Comparison of ENCODE assay signal across 10 cellular contexts in genomic region chr18:33440384-33441043, GRCh38. TPM values are rescaled to one million over a fixed set of nuclear protein-coding genes. Genes with fewer than 3 reads are reported as not detected.
DNase-seq lines count a peak whose midpoint lies in the region; ATAC-seq and TF ChIP-seq lines count a peak whose summit lies in the region.
"Had no signal": no experiment of that assay in that cellular context is flagged by ENCODE, and none has a peak within 500 bp of the region (broad histone marks: within the 10 kb centered on the region; RNA-seq: fewer than 3 reads in every experiment).

TSS of gene CCDC178 (minus strand) at chr18:33440721. CDS start at chr18:33412088, 28,633 bp downstream.

- H3K9me3 Mint-ChIP-seq in endodermal cell = no peaks in the 10 kb centered on the region
- no peaks in the 10 kb centered on the region for H3K9me3 Mint-ChIP-seq in activated CD4-positive, alpha-beta T cell treated with anti-CD3 and anti-CD28 coated beads for 36 hours (ENCODE audit: low read depth)

- BruUV-seq in A673 (replicated peaks; lab: Mats Ljungman, UMichigan) = no TSS peak

- 0 to 1% methylated on average over 2 to 69 of the region's 69 CpGs for WGBS in endodermal cell (ENCODE audit: insufficient coverage in 1 of 2, insufficient read length in 1 of 2), 2 experiments
- 0% methylated on average over 41 to 55 of the region's 69 CpGs for WGBS in mesodermal cell (ENCODE audit: insufficient coverage in 2 of 2), 2 experiments

- POLR2A ChIA-PET in A673 (lab: Charles Lee; ENCODE audit: low non-redundant PET) = no interaction called here
- POLR2A ChIA-PET in activated CD4-positive, alpha-beta T cell treated with anti-CD3 and anti-CD28 coated beads for 36 hours (lab: Charles Lee) = no interaction called here

- peak within 1 kb of the TSS; percentile 75 for H3K4me3 Mint-ChIP-seq in endodermal cell
- no peak within 1 kb of the TSS for H3K4me3 Mint-ChIP-seq in activated CD4-positive, alpha-beta T cell treated with anti-CD3 and anti-CD28 coated beads for 36 hours

- H3K27me3 ChIP-seq in A673 (replicated peaks; ENCODE audit: insufficient read depth, low read depth, low read length, poor library complexity) = peaks cover 34% of the 10 kb centered on the region
- peaks cover 49% of the 10 kb centered on the region for H3K27me3 ChIP-seq in endodermal cell (ENCODE audit: control insufficient read depth, insufficient read depth, low read length, poor library complexity, severe bottlenecking)

- H3K27ac Mint-ChIP-seq in endodermal cell = no peak within 1 kb of the TSS
- H3K27ac Mint-ChIP-seq in activated CD4-positive, alpha-beta T cell treated with anti-CD3 and anti-CD28 coated beads for 36 hours = no peak within 1 kb of the TSS

- ATAC-seq in activated CD4-positive, alpha-beta T cell treated with anti-CD3 and anti-CD28 coated beads for 36 hours = no peak
- ATAC-seq in HG03571 (IDR thresholded peaks at IDR 0.05; ENCODE audit: unreplicated experiment) (no peak), GM18861 (IDR thresholded peaks at IDR 0.05; ENCODE audit: unreplicated experiment) (no peak)

- TF ChIP-seq CTCF in A673 (conservative IDR thresholded peaks at IDR 0.05; ENCODE audit: low read depth, low read length) = no peak
- peak; percentile 59 for TF ChIP-seq CTCF in endodermal cell (conservative IDR thresholded peaks at IDR 0.05)

- peak within 1 kb of the TSS; percentile 19 for H3K9ac ChIP-seq in endodermal cell (ENCODE audit: extremely low read depth, low read length, poor library complexity, severe bottlenecking)

- peaks cover 37% of the 10 kb centered on the region for H3K27me3 Mint-ChIP-seq in endodermal cell (ENCODE audit: insufficient read depth)
- H3K27me3 Mint-ChIP-seq in activated CD4-positive, alpha-beta T cell treated with anti-CD3 and anti-CD28 coated beads for 36 hours = peaks cover 26% of the 10 kb centered on the region

- H3K27ac ChIP-seq in A673 (ENCODE audit: low read depth, low read length, poor library complexity, severe bottlenecking) = no peak within 1 kb of the TSS
- H3K27ac ChIP-seq in endodermal cell (ENCODE audit: low read depth, low read length) = peak within 1 kb of the TSS; percentile 33
- H3K27ac ChIP-seq in mesodermal cell (ENCODE audit: low read depth, low read length, severe bottlenecking) = no peak within 1 kb of the TSS

- intact Hi-C loops in A673 (cut with micrococcal nuclease; ENCODE audit: unreplicated experiment) = loop anchor here (10.0 kb wide), 1 partner anchor 234 kb away; no protein-coding TSS in a partner anchor
- intact Hi-C loops in activated CD4-positive, alpha-beta T cell treated with anti-CD3 and anti-CD28 coated beads for 36 hours (cut with DNase I, micrococcal nuclease) = loop anchor here in 1 of 2 experiments (10.0 kb wide), 1 partner anchor 64 kb away; no protein-coding TSS in a partner anchor

- no peaks in the 10 kb centered on the region for H3K36me3 ChIP-seq in A673 (ENCODE audit: insufficient read depth, low read length, poor library complexity, severe bottlenecking)
- H3K36me3 ChIP-seq in endodermal cell (ENCODE audit: control insufficient read depth, insufficient read depth, low read length) = no peaks in the 10 kb centered on the region
- no peaks in the 10 kb centered on the region for H3K36me3 ChIP-seq in mesodermal cell (ENCODE audit: control insufficient read depth, insufficient read depth, low read length)

- H3K9me3 ChIP-seq in A673 (ENCODE audit: low read depth, low read length, poor library complexity, severe bottlenecking) = no peaks in the 10 kb centered on the region
- no peaks in the 10 kb centered on the region for H3K9me3 ChIP-seq in endodermal cell (ENCODE audit: control insufficient read depth, low read length)
- H3K9me3 ChIP-seq in mesodermal cell (ENCODE audit: control insufficient read depth, low read length) = no peaks in the 10 kb centered on the region

- H3K36me3 Mint-ChIP-seq in endodermal cell (ENCODE audit: low read depth) = no peaks in the 10 kb centered on the region
- H3K36me3 Mint-ChIP-seq in activated CD4-positive, alpha-beta T cell treated with anti-CD3 and anti-CD28 coated beads for 36 hours (ENCODE audit: low read depth) = no peaks in the 10 kb centered on the region

- H3K4me1 ChIP-seq in A673 (ENCODE audit: insufficient read depth, low read length, poor library complexity, severe bottlenecking) = no peaks in the 10 kb centered on the region
- no peaks in the 10 kb centered on the region for H3K4me1 ChIP-seq in endodermal cell (ENCODE audit: control insufficient read depth, insufficient read depth, low read length)
- H3K4me1 ChIP-seq in mesodermal cell (ENCODE audit: control insufficient read depth, insufficient read depth, low read length, poor library complexity, severe bottlenecking) = no peaks in the 10 kb centered on the region

- CTCF ChIA-PET in A673 (lab: Charles Lee) = no interaction called here
- CTCF ChIA-PET in activated CD4-positive, alpha-beta T cell treated with anti-CD3 and anti-CD28 coated beads for 36 hours (lab: Charles Lee) = no interaction called here

- DNase-seq in A673 (ENCODE audit: low spot score) (peak; percentile 52), NCI-H1930 (lab: John Stamatoyannopoulos, UW) (peak; percentile 34 to 54), endodermal cell (peak; percentile 89), NK-92 (lab: John Stamatoyannopoulos, UW; ENCODE audit: unreplicated experiment) (no peak)
- no peak for DNase-seq in activated CD4-positive, alpha-beta T cell treated with anti-CD3 and anti-CD28 coated beads for 36 hours

- H3K4me1 Mint-ChIP-seq in endodermal cell = no peaks in the 10 kb centered on the region
- no peaks in the 10 kb centered on the region for H3K4me1 Mint-ChIP-seq in activated CD4-positive, alpha-beta T cell treated with anti-CD3 and anti-CD28 coated beads for 36 hours

- H3K4me3 ChIP-seq in A673 (ENCODE audit: low read depth, low read length, poor library complexity, severe bottlenecking) (peak within 1 kb of the TSS; percentile 48), endodermal cell (ENCODE audit: low read length) (peak within 1 kb of the TSS; percentile 76), mesodermal cell (ENCODE audit: extremely low read depth, insufficient read depth, low read length, poor library complexity, severe bottlenecking) (peak within 1 kb of the TSS; percentile 61)

RNA-seq across cellular contexts. Expression of gene CCDC178, which starts in this region (rescaled TPM):
- total RNA-seq in A673 (2021) (not detected in 2 replicates), endodermal cell (under 1 TPM; 0.22 to 0.29 TPM)
- polyA plus RNA-seq in endodermal cell (2013, experiment 1 of 2) = 1.6 TPM
- polyA plus RNA-seq in endodermal cell (2013, experiment 2 of 2) = 1.7 TPM
- 0.88 TPM for polyA plus RNA-seq in mesodermal cell (2013, experiment 1 of 2)
- polyA plus RNA-seq in mesodermal cell (2013, experiment 2 of 2) = 2.0 TPM
- not detected for total RNA-seq in activated CD4-positive, alpha-beta T cell treated with anti-CD3 and anti-CD28 coated beads for 36 hours
- total RNA-seq: myocyte, RPMI7951 had no signal

Comparison
In these comparisons a context has a peak if more than half of its experiments do, and no peak if none do; other contexts are left out.
1. Peak in DNase-seq and H3K4me3 ChIP-seq in A673; RNA of the gene not detected or under 1 TPM.
2. DNase-seq: peak in NCI-H1930 (2 of 2) and endodermal cell (single experiment); none in activated CD4-positive, alpha-beta T cell treated with anti-CD3 and anti-CD28 coated beads for 36 hours (single experiment) and NK-92 (single experiment).
3. Peak in every context shown above with its lines, with median percentiles within 50 percentile points of each other: H3K4me3 ChIP-seq.